In the genomic region with DNA sequence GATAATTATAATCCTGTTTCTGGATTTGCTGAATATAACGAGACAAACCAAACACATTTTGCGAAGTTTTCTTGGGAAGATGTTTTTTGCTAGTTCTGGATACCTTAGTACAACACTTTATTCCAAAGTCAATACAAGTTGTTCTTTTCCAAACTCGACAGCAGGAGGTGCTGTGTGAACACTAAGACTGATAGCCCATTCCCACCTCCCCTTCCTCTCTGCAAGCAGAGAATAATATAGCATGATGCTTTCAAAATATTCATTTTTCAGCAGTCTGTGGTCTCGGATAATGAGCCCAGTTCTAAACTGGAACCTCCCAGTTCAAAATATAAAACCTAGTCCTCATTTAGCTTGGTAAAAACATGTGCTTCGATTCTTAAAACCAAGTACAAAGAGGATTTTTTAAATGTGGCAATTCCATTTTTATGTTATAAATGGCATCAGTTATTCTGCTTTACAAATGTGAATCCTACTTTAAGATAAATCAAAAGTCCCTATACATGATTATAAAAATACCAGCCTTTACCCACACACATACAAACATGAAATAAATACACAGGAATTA, we compare ENCODE assay signal across 8 cellular contexts.
DNase-seq lines count a peak whose midpoint lies in the region; ATAC-seq, FAIRE-seq and TF ChIP-seq lines count a peak whose summit lies in the region.

No MANE protein-coding gene starts in this region.

- H3K36me3 ChIP-seq in sigmoid colon = no peaks in the 10 kb centered on the region

- no peak overlapping the region for H3K27ac ChIP-seq in sigmoid colon

- peak; percentile 84 for FAIRE-seq in G401.6 (lab: Jason Lieb, UNC)

- no peaks in the 10 kb centered on the region for H3K27me3 ChIP-seq in sigmoid colon

- TF ChIP-seq CTCF in sigmoid colon (IDR thresholded peaks at IDR 0.05) = no peak

- DNase-seq in A172 (ENCODE audit: low spot score) (peak; percentile 42), NAMALWA (ENCODE audit: low spot score) (peak; percentile 69), SKM-1 treated with dmso at 0.1 percent for 144 hours (lab: John Stamatoyannopoulos, UW; ENCODE audit: unreplicated experiment) (peak; percentile 57), fibroblast of the conjunctiva (ENCODE audit: low read depth) (peak; percentile 39), LoVo (ENCODE audit: low spot score) (no peak), sigmoid colon (no peak)
- peak; percentile 10 for DNase-seq in stimulated activated naive CD8-positive, alpha-beta T cell treated with anti-CD3 and anti-CD28 coated beads, Interleukin-15, Interleukin-2, amounts not matched to agents 100 U/mL and 50 U/mL, for 24 hours

- no peak for TF ChIP-seq POLR2A in sigmoid colon (IDR thresholded peaks at IDR 0.05)

- no peak overlapping the region for H3K4me3 ChIP-seq in sigmoid colon

- H3K4me1 ChIP-seq in sigmoid colon = no peaks in the 10 kb centered on the region

- 20 to 22% methylated on average over 5 of the region's 5 CpGs for WGBS in sigmoid colon, 2 donors

- no peak for TF ChIP-seq EP300 in sigmoid colon (IDR thresholded peaks at IDR 0.05)

- intact Hi-C loops in sigmoid colon (cut with DNase I) = no loop called here

- ATAC-seq in stimulated activated naive CD8-positive, alpha-beta T cell treated with anti-CD3 and anti-CD28 coated beads, Interleukin-15, Interleukin-2, amounts not matched to agents 100 U/mL and 50 U/mL, for 24 hours = no peak

- H3K9me3 ChIP-seq in sigmoid colon = no peaks in the 10 kb centered on the region

Comparison
In these comparisons a context has a peak if more than half of its experiments do, and no peak if none do; other contexts are left out.
1. DNase-seq: peak in A172 (single experiment), NAMALWA (single experiment), SKM-1 treated with dmso at 0.1 percent for 144 hours (single experiment), fibroblast of the conjunctiva (single experiment) and stimulated activated naive CD8-positive, alpha-beta T cell treated with anti-CD3 and anti-CD28 coated beads, Interleukin-15, Interleukin-2, amounts not matched to agents 100 U/mL and 50 U/mL, for 24 hours (single experiment); none in LoVo (single experiment) and sigmoid colon (single experiment).